In genomic region chr17:27552467-27552779, GRCh38 we compare ENCODE assay signal across 14 cellular contexts.
DNase-seq lines count a peak whose midpoint lies in the region; FAIRE-seq and TF ChIP-seq lines count a peak whose summit lies in the region.
"Had no signal": no experiment of that assay in that cellular context is flagged by ENCODE, and none has a peak within 500 bp of the region (broad histone marks: within the 10 kb centered on the region; RNA-seq: fewer than 3 reads in every experiment).

No MANE protein-coding gene starts in this region.

- H3K4me3 ChIP-seq in breast epithelium = no peak overlapping the region
- no peak overlapping the region for H3K4me3 ChIP-seq in spleen

- intact Hi-C loops in MCF 10A (cut with micrococcal nuclease) (loop anchor here (10.0 kb wide), 1 partner anchor 98 kb away; the partner anchor contains the start of gene KSR1), breast epithelium (cut with DNase I; ENCODE audit: low total_unique reads) (no loop called here), spleen (cut with DNase I; ENCODE audit: low total_unique reads) (no loop called here)

- H3K36me3 Mint-ChIP-seq in MCF 10A (ENCODE audit: insufficient read depth, unreplicated experiment) = peaks cover 6% of the 10 kb centered on the region

- 74 to 92% (median 88%) methylated on average over 1 of the region's 1 CpG for WGBS in spleen, 5 donors

- H3K27me3 ChIP-seq in breast epithelium (no peaks in the 10 kb centered on the region), spleen (replicated peaks in 1 of 7) (no peaks in the 10 kb centered on the region)

- H3K9me3 ChIP-seq in breast epithelium (no peaks in the 10 kb centered on the region), spleen (no peaks in the 10 kb centered on the region)

- DNase-seq in MCF 10A (ENCODE audit: unreplicated experiment) (peak; percentile 94), breast epithelium (ENCODE audit: low spot score in 2 of 2) (no peak), T1000 (lab: John Stamatoyannopoulos, UW) (peak; percentile 91), glomerular visceral epithelial cell (ENCODE audit: extremely low spot score) (peak; percentile 86), urothelium cell line (ENCODE audit: low spot score) (peak; percentile 73), cerebellum (ENCODE audit: low spot score) (no peak), spleen (no peak), GDM1 (lab: John Stamatoyannopoulos, UW) (no peak)
- DNase-seq: activated CD4-positive, alpha-beta T cell treated with anti-CD3 and anti-CD28 coated beads, Interleukin-2, amount 50 U/mL, for 48 hours; head of caudate nucleus; NCI-H187 had no signal

- POLR2A ChIA-PET in MCF 10A (lab: Yijun Ruan, JAX) = interaction anchor here (1.0 to 2.2 kb wide), 4 partner anchors 9 to 345 kb away, joined by 4 to 15 read pairs (median 8); no protein-coding TSS in a partner anchor

- peaks cover 30% of the 10 kb centered on the region for H3K4me1 Mint-ChIP-seq in MCF 10A (ENCODE audit: insufficient read depth, unreplicated experiment)

- no peaks in the 10 kb centered on the region for H3K36me3 ChIP-seq in breast epithelium
- H3K36me3 ChIP-seq in spleen = peaks cover 0 to 37% (median 0%) of the 10 kb centered on the region in 6 donors

- H3K27ac Mint-ChIP-seq in MCF 10A (ENCODE audit: low read depth, unreplicated experiment) = peak overlapping the region; percentile 20

- H3K27me3 Mint-ChIP-seq in MCF 10A (ENCODE audit: insufficient read depth, unreplicated experiment) = no peaks in the 10 kb centered on the region
- H3K27me3 Mint-ChIP-seq: stimulated activated naive CD8-positive, alpha-beta T cell treated with anti-CD3 and anti-CD28 coated beads, Interleukin-15, Interleukin-2, amounts not matched to agents 100 ng/mL and 50 ng/mL, for 24 hours had no signal

- no peaks in the 10 kb centered on the region for H3K9me3 Mint-ChIP-seq in MCF 10A (ENCODE audit: unreplicated experiment)
- H3K9me3 Mint-ChIP-seq: brain; stimulated activated naive CD8-positive, alpha-beta T cell treated with anti-CD3 and anti-CD28 coated beads, Interleukin-15, Interleukin-2, amounts not matched to agents 100 ng/mL and 50 ng/mL, for 24 hours had no signal

- no peak for FAIRE-seq in urothelium cell line (lab: Jason Lieb, UNC)

- peaks cover 6 to 7% of the 10 kb centered on the region in 2 donors for H3K4me1 ChIP-seq in breast epithelium
- peaks cover 6 to 45% (median 25%) of the 10 kb centered on the region in 6 donors for H3K4me1 ChIP-seq in spleen

- H3K4me3 Mint-ChIP-seq in MCF 10A (ENCODE audit: unreplicated experiment) = no peak overlapping the region
- H3K4me3 Mint-ChIP-seq: stimulated activated naive CD8-positive, alpha-beta T cell treated with anti-CD3 and anti-CD28 coated beads, Interleukin-15, Interleukin-2, amounts not matched to agents 100 ng/mL and 50 ng/mL, for 24 hours had no signal

- no TSS peak for BruUV-seq in MCF 10A (replicated peaks; lab: Mats Ljungman, UMichigan)

- no peak for TF ChIP-seq POLR2A in breast epithelium (IDR thresholded peaks at IDR 0.05)
- TF ChIP-seq POLR2A in spleen (IDR thresholded peaks at IDR 0.05) = no peak

- TF ChIP-seq CTCF in MCF 10A (IDR thresholded peaks at IDR 0.05; ENCODE audit: unreplicated experiment) (no peak), breast epithelium (IDR thresholded peaks at IDR 0.05) (no peak), spleen (IDR thresholded peaks at IDR 0.05 in 8 of 11, conservative IDR thresholded peaks at IDR 0.05 in 3 of 11) (no peak)

- H3K27ac ChIP-seq in breast epithelium (peak overlapping the region in 1 of 2 donors; percentile 10), spleen (no peak overlapping the region)
- H3K27ac ChIP-seq: C4-2B had no signal

- CTCF ChIA-PET in MCF 10A (lab: Yijun Ruan, JAX) = interaction anchor here (0.5 to 1.3 kb wide), 5 partner anchors 17 to 58 kb away, joined by 3 to 9 read pairs (median 4); no protein-coding TSS in a partner anchor

Comparison
In these comparisons a context has a peak if more than half of its experiments do, and no peak if none do; other contexts are left out.
1. DNase-seq: peak in MCF 10A (single experiment), T1000 (single experiment), glomerular visceral epithelial cell (single experiment) and urothelium cell line (single experiment); none in breast epithelium (0 of 2), cerebellum (single experiment), spleen (single experiment) and GDM1 (single experiment).